ENCODE assay signal across 8 cellular contexts in the genomic region with DNA sequence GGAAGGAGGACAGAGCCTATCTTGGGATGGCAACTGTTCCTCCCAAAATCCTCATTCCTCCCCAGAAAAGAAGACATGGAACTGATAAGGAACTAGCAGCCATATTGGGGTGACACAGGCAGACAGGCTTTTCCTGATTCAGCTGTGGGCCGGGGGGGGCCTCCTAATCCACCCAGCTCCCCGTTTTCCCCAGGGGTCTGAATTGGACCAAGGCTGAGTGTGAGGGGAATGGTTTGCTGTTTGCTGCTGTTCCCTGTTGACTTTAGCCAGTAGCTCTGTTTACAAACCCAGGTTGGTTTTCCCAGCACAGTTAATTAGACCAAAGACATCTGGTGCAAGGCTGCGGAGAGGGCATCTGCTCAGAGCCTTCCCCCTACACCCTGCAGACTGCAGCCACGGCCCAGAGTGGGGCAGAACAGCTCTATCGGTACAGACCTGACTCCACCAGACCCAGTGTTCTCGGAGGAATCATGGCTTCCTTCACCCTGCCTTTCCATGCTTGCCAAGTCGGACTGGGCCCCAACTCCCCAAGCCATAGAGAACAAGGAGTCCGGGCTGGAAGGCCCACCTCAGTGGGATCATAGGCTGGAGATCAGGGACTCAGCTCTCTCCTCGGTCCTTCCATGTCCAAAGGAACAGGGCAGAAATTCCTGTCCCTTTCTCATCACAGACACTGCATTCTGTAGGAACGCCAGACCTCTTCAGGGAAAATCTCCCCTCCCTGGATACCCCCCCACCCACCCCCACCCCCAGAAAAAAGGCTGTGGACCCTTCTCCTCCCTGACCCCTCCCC. TPM values are rescaled to one million over a fixed set of nuclear protein-coding genes. Genes with fewer than 3 reads are reported as not detected.
A peak's percentile ranks its signal among the peaks of the same experiment; 100 is the strongest.
DNase-seq lines count a peak whose midpoint lies in the region; ATAC-seq, FAIRE-seq and TF ChIP-seq lines count a peak whose summit lies in the region.

No MANE protein-coding gene starts in this region.

- no peaks in the 10 kb centered on the region for H3K9me2 ChIP-seq in PC-9 (ENCODE audit: insufficient read depth)

- BruUV-seq in PC-9 (replicated peaks; lab: Mats Ljungman, UMichigan) = no TSS peak

- H3K4me1 ChIP-seq in thoracic aorta (ENCODE audit: control insufficient read depth in 1 of 2, low read depth in 2 of 2) (peaks cover 5 to 25% of the 10 kb centered on the region in 2 donors), PC-9 (replicated peaks; ENCODE audit: insufficient read depth) (peaks cover 9% of the 10 kb centered on the region; the same call in 1 of the 2 replicates)

- DNase-seq in activated T-cell treated with anti-CD3 and anti-CD28 coated beads, Interleukin-2, amount 50 U/mL, for 4 hours = no peak
- DNase-seq in activated T-cell treated with anti-CD3 and anti-CD28 coated beads, Interleukin-2, amount 50 U/mL, for 48 hours = no peak
- DNase-seq in SHP77 treated with DMSO at 0.1 percent for 48 hours (lab: John Stamatoyannopoulos, UW) (peak; percentile 65), thoracic aorta (ENCODE audit: low spot score) (no peak), PC-9 (no peak)
- DNase-seq in stimulated activated naive CD4-positive, alpha-beta T cell treated with Interleukin-2 at 50 U/mL for 16 hours (lab: John Stamatoyannopoulos, UW) = no peak

- no peak overlapping the region for H3K4me2 ChIP-seq in PC-9

- POLR2A ChIA-PET in PC-9 (lab: Charles Lee; ENCODE audit: unreplicated experiment) = no interaction called here

- H3K9me3 ChIP-seq in thoracic aorta = no peaks in the 10 kb centered on the region
- H3K9me3 ChIP-seq in PC-9 (ENCODE audit: insufficient read depth, low read depth) = no peaks in the 10 kb centered on the region

- H3K9me3 Mint-ChIP-seq in activated T-cell treated with anti-CD3 and anti-CD28 coated beads, Interleukin-2, amount 50 U/mL, for 4 hours = no peaks in the 10 kb centered on the region

- peak overlapping the region; percentile 37 for H3K4me3 Mint-ChIP-seq in activated T-cell treated with anti-CD3 and anti-CD28 coated beads, Interleukin-2, amount 50 U/mL, for 4 hours

- no peak for ATAC-seq in activated T-cell treated with anti-CD3 and anti-CD28 coated beads, Interleukin-2, amount 50 U/mL, for 4 hours
- ATAC-seq in thoracic aorta (ENCODE audit: insufficient number of reproducible peaks, low FRiP score, low read depth) (no peak), HG03196 (IDR thresholded peaks at IDR 0.05; ENCODE audit: unreplicated experiment) (no peak)

- H3K79me2 ChIP-seq in PC-9 (ENCODE audit: low read depth) = 0 out of 2 replicates have a peak, but pooled peaks cover 2% of the 10 kb centered on the region

- H3K36me3 ChIP-seq in thoracic aorta = no peaks in the 10 kb centered on the region
- H3K36me3 ChIP-seq in PC-9 (ENCODE audit: low read depth) = no peaks in the 10 kb centered on the region

- CTCF ChIA-PET in PC-9 (lab: Charles Lee) = no interaction called here

- peaks cover 62% of the 10 kb centered on the region for H3K27me3 Mint-ChIP-seq in activated T-cell treated with anti-CD3 and anti-CD28 coated beads, Interleukin-2, amount 50 U/mL, for 4 hours (ENCODE audit: low read depth)

- no peak overlapping the region for H2AFZ ChIP-seq in PC-9

- peak; percentile 9 for FAIRE-seq in islet of Langerhans (lab: Jason Lieb, UNC)

- H3K27ac ChIP-seq in thoracic aorta (peak overlapping the region; percentile 86 to 87), PC-9 (no peak overlapping the region)

- no peaks in the 10 kb centered on the region for H3K27me3 ChIP-seq in thoracic aorta (replicated peaks; ENCODE audit: insufficient read depth)
- peaks cover 16% of the 10 kb centered on the region; the same call in 1 of the 2 replicates for H3K27me3 ChIP-seq in PC-9 (ENCODE audit: insufficient read depth, low read depth)

- H4K20me1 ChIP-seq in PC-9 (ENCODE audit: insufficient read depth) = no peaks in the 10 kb centered on the region

- intact Hi-C loops in PC-9 (cut with micrococcal nuclease; ENCODE audit: unreplicated experiment) = loop anchor here (5.0 kb wide), 1 partner anchor 124 kb away; no protein-coding TSS in a partner anchor

- H3K4me3 ChIP-seq in thoracic aorta = peak overlapping the region; percentile 91
- no peak overlapping the region for H3K4me3 ChIP-seq in PC-9

- peaks cover 2% of the 10 kb centered on the region for H3K4me1 Mint-ChIP-seq in activated T-cell treated with anti-CD3 and anti-CD28 coated beads, Interleukin-2, amount 50 U/mL, for 4 hours (ENCODE audit: low read depth)

- no peaks in the 10 kb centered on the region for H3K36me3 Mint-ChIP-seq in activated T-cell treated with anti-CD3 and anti-CD28 coated beads, Interleukin-2, amount 50 U/mL, for 4 hours (ENCODE audit: insufficient read depth)

- TF ChIP-seq CTCF in thoracic aorta (IDR thresholded peaks at IDR 0.05) = no peak
- TF ChIP-seq CTCF in PC-9 (conservative IDR thresholded peaks at IDR 0.05) = no peak

- no peaks in the 10 kb centered on the region for H3F3A ChIP-seq in PC-9 (ENCODE audit: insufficient read depth, low read depth)

RNA-seq across cellular contexts. Expression of a gene that starts 1.7 kb away (rescaled TPM):
- under 1 TPM in 1 of 3 donors, not detected in 2; 0.19 TPM for total RNA-seq in activated T-cell treated with anti-CD3 and anti-CD28 coated beads, Interleukin-2, amount 50 U/mL, for 4 hours
- 100 to 1,000 TPM in 1 of 2 donors, 10 to 100 TPM in 1; 75.8 to 225 TPM for total RNA-seq in thoracic aorta
- total RNA-seq in PC-9 (2021) = 3.9 and 5.5 TPM in 2 replicates

Comparison
In these comparisons a context has a peak if more than half of its experiments do, and no peak if none do; other contexts are left out.
1. RNA of a gene that starts 1.7 kb away (total RNA-seq): 75.8 to 225 TPM in thoracic aorta; 3.9 to 5.5 TPM in PC-9 and 0.19 TPM in activated T-cell treated with anti-CD3 and anti-CD28 coated beads, Interleukin-2, amount 50 U/mL, for 4 hours; every median in the first group is over 10 times any median in the second.